8 cellular contexts compared by ENCODE assay signal in genomic region chr15:66505430-66505811, GRCh38. TPM values are rescaled to one million over a fixed set of nuclear protein-coding genes. Genes with fewer than 3 reads are reported as not detected.
DNase-seq lines count a peak whose midpoint lies in the region; ATAC-seq, FAIRE-seq and TF ChIP-seq lines count a peak whose summit lies in the region.

No MANE protein-coding gene starts in this region.

- peaks cover 39% of the 10 kb centered on the region for H3K4me1 ChIP-seq in OCI-LY1 (ENCODE audit: insufficient read depth, low read length, severe bottlenecking)
- peaks cover 0 to 6% (median 5%) of the 10 kb centered on the region in 4 experiments; a peak in 4 of 7 replicates for H3K4me1 ChIP-seq in H1 (replicated peaks in 1 of 4; ENCODE audit: control insufficient read depth in 3 of 4, insufficient read depth in 4 of 4, low read length in 3 of 4)

- no peak overlapping the region for H2AFZ ChIP-seq in OCI-LY1 (ENCODE audit: low read length)
- H2AFZ ChIP-seq in H1 (ENCODE audit: low read length), result peak overlapping the region; percentile 36; the same call in 1 of the 2 replicates

- H3K36me3 ChIP-seq in OCI-LY1 (ENCODE audit: insufficient read depth, low read length) (peaks cover 45% of the 10 kb centered on the region), H1 (ENCODE audit: control insufficient read depth in 2 of 4, insufficient read depth in 4 of 4, low read length in 3 of 4) (peaks cover 22 to 40% (median 29%) of the 10 kb centered on the region in 4 experiments)

- TF ChIP-seq RAD21 in H1 (IDR thresholded peaks at IDR 0.05 in 1 of 2, conservative IDR thresholded peaks at IDR 0.05 in 1 of 2; ENCODE audit: low read depth in 2 of 2, low read length in 2 of 2), result no peak

- peaks cover 47% of the 10 kb centered on the region for H3K79me2 ChIP-seq in OCI-LY1 (ENCODE audit: insufficient read depth, low read length)
- H3K79me2 ChIP-seq in H1 (ENCODE audit: control insufficient read depth in 1 of 2, insufficient read depth in 2 of 2, low read length in 2 of 2), result peaks cover 20 to 69% of the 10 kb centered on the region in 2 experiments

- peak overlapping the region; percentile 86; the same call in 1 of the 2 replicates for H3K18ac ChIP-seq in H1 (ENCODE audit: extremely low read depth, low read length)

- H4K91ac ChIP-seq in H1 (replicated peaks; ENCODE audit: insufficient read length, low read length), result no peak overlapping the region

- no peak overlapping the region for H2BK20ac ChIP-seq in H1 (ENCODE audit: low read length)

- H3K4me1 Mint-ChIP-seq in activated naive CD4-positive, alpha-beta T cell treated with anti-CD3 and anti-CD28 coated beads, Interleukin-2, amount 50 U/mL, for 24 hours, result peaks cover 47% of the 10 kb centered on the region

- H3K9me3 ChIP-seq in OCI-LY1 (ENCODE audit: low read length) (no peaks in the 10 kb centered on the region), H1 (ENCODE audit: insufficient read depth in 2 of 2, low read depth in 1 of 2, low read length in 1 of 2) (no peaks in the 10 kb centered on the region)

- H3K27ac ChIP-seq in OCI-LY1 (ENCODE audit: low read depth, low read length, poor library complexity, severe bottlenecking), result peak overlapping the region; percentile 86
- peak overlapping the region; percentile 93 for H3K27ac ChIP-seq in H1 (ENCODE audit: low read depth, low read length)

- H3K4me3 Mint-ChIP-seq in activated naive CD4-positive, alpha-beta T cell treated with anti-CD3 and anti-CD28 coated beads, Interleukin-2, amount 50 U/mL, for 24 hours, result peak overlapping the region; percentile 97

- no peak overlapping the region for H2BK120ac ChIP-seq in H1 (replicated peaks; ENCODE audit: low read depth, low read length)

- H3K27me3 Mint-ChIP-seq in activated naive CD4-positive, alpha-beta T cell treated with anti-CD3 and anti-CD28 coated beads, Interleukin-2, amount 50 U/mL, for 24 hours, result no peaks in the 10 kb centered on the region

- peak overlapping the region; percentile 100 for H3K27ac Mint-ChIP-seq in activated naive CD4-positive, alpha-beta T cell treated with anti-CD3 and anti-CD28 coated beads, Interleukin-2, amount 50 U/mL, for 24 hours

- H3K79me1 ChIP-seq in H1 (ENCODE audit: low read depth, low read length), result peaks cover 4% of the 10 kb centered on the region

- H4K20me1 ChIP-seq in OCI-LY1 (ENCODE audit: insufficient read depth, low read length) (no peaks in the 10 kb centered on the region), H1 (replicated peaks in 1 of 2; ENCODE audit: control insufficient read depth in 1 of 2, insufficient read depth in 2 of 2, low read length in 2 of 2) (peaks cover 0 to 4% of the 10 kb centered on the region in 2 experiments)

- peak; percentile 19 for ATAC-seq in omental fat pad (ENCODE audit: low FRiP score)
- no peak for ATAC-seq in GM18498 (IDR thresholded peaks at IDR 0.05; ENCODE audit: unreplicated experiment)

- POLR2A ChIA-PET in H1 (lab: Charles Lee; ENCODE audit: partially characterized antibody), result interaction anchor here (0.5 to 4.7 kb wide), 48 partner anchors 7 to 868 kb away, joined by 3 to 52 read pairs (median 4); partner anchors contain the start of genes LCTL, MAP2K1, MEGF11 and RAB11A

- CTCF ChIA-PET in H1 (lab: Charles Lee; ENCODE audit: partially characterized antibody), result interaction anchor here (1.0 to 2.0 kb wide), 3 partner anchors 12 to 347 kb away, joined by 3 to 5 read pairs (median 5); no protein-coding TSS in a partner anchor

- TF ChIP-seq CTCF in OCI-LY1 (IDR thresholded peaks at IDR 0.05; ENCODE audit: low read length), result no peak
- no peak for TF ChIP-seq CTCF in H1 (IDR thresholded peaks at IDR 0.05; ENCODE audit: control extremely low read depth in 1 of 3, insufficient read depth in 1 of 3, low read depth in 1 of 3, low read length in 3 of 3)
- no peak for TF ChIP-seq CTCF in omental fat pad (IDR thresholded peaks at IDR 0.05)

- H3F3A ChIP-seq in OCI-LY1 (ENCODE audit: insufficient read depth, low read length), result peaks cover 12% of the 10 kb centered on the region; the same call in 1 of the 2 replicates

- H3K4me2 ChIP-seq in OCI-LY1 (ENCODE audit: low read length) (peak overlapping the region; percentile 95), H1 (ENCODE audit: insufficient read depth in 1 of 2, low read depth in 2 of 2, low read length in 2 of 2) (peak overlapping the region; percentile 85 to 93)

- H4K5ac ChIP-seq in H1 (ENCODE audit: insufficient read length, low read depth, low read length), result peak overlapping the region; percentile 59

- no peak overlapping the region for H2AK5ac ChIP-seq in H1 (ENCODE audit: low read depth, low read length)

- WGBS in H1 (ENCODE audit: extremely low coverage in 1 of 2, insufficient coverage in 1 of 2, insufficient read length in 1 of 2, insufficient replicate concordance in 2 of 2, low coverage in 1 of 2, low lambda C conversion rate in 2 of 2, missing lambda C conversion rate in 1 of 2), 2 experiments, result 1% methylated on average over 13 of the region's 13 CpGs; no CpG with 5 or more reads in 1 of the 2 experiments

- H2BK12ac ChIP-seq in H1 (ENCODE audit: low read depth, low read length), result no peak overlapping the region

- H3K9me2 ChIP-seq in OCI-LY1 (ENCODE audit: low read depth, low read length), result no peaks in the 10 kb centered on the region

- H4K8ac ChIP-seq in H1 (ENCODE audit: extremely low read depth, insufficient read depth, low read length), result peak overlapping the region; percentile 60; the same call in 1 of the 2 replicates

- no peak overlapping the region for H2BK15ac ChIP-seq in H1 (ENCODE audit: low read length)

- H3K9ac ChIP-seq in OCI-LY1 (ENCODE audit: low read length), result peak overlapping the region; percentile 89
- peak overlapping the region; percentile 74 to 98 (median 84) for H3K9ac ChIP-seq in H1 (replicated peaks in 1 of 4; ENCODE audit: extremely low read depth in 1 of 4, low read depth in 3 of 4, low read length in 3 of 4)

- no peak overlapping the region for H3K4ac ChIP-seq in H1 (replicated peaks; ENCODE audit: insufficient read length, low read depth, low read length)

- no peak overlapping the region for H3K23ac ChIP-seq in H1 (ENCODE audit: insufficient read length)

- no peaks in the 10 kb centered on the region for H3K27me3 ChIP-seq in OCI-LY1 (ENCODE audit: insufficient read depth, low read length)
- H3K27me3 ChIP-seq in H1 (replicated peaks in 1 of 4; ENCODE audit: control insufficient read depth in 3 of 4, extremely low read depth in 1 of 4, insufficient read depth in 3 of 4, low read length in 3 of 4), result no peaks in the 10 kb centered on the region

- no peak overlapping the region for H3K56ac ChIP-seq in H1 (replicated peaks; ENCODE audit: insufficient read length, low read depth, low read length)

- no peak for TF ChIP-seq POLR2A in H1 (IDR thresholded peaks at IDR 0.05; ENCODE audit: control extremely low read depth in 1 of 2, low read depth in 2 of 2, low read length in 2 of 2)

- H3K14ac ChIP-seq in H1 (ENCODE audit: insufficient read length), result no peak overlapping the region

- H2BK5ac ChIP-seq in H1 (ENCODE audit: low read depth, low read length), result peak overlapping the region; percentile 76; the same call in 1 of the 2 replicates

- H3K36me3 Mint-ChIP-seq in activated naive CD4-positive, alpha-beta T cell treated with anti-CD3 and anti-CD28 coated beads, Interleukin-2, amount 50 U/mL, for 24 hours, result peaks cover 33% of the 10 kb centered on the region

- peaks cover 12% of the 10 kb centered on the region for H3K23me2 ChIP-seq in H1 (ENCODE audit: low read depth, low read length)

- no peak for FAIRE-seq in H1 (lab: Jason Lieb, UNC)
- FAIRE-seq in frontal cortex (lab: Jason Lieb, UNC), result no peak

- peak overlapping the region; percentile 96 for H3K4me3 ChIP-seq in OCI-LY1 (ENCODE audit: low read depth, low read length, poor library complexity, severe bottlenecking)
- H3K4me3 ChIP-seq in H1 (ENCODE audit: extremely low read depth in 1 of 4, insufficient read depth in 2 of 4, low read depth in 3 of 4, low read length in 4 of 4), result peak overlapping the region; percentile 95 to 100 (median 99)

- DNase-seq in activated naive CD4-positive, alpha-beta T cell treated with Interleukin-2 at 50 U/mL for 16 hours, result no peak
- no peak for DNase-seq in H1 (ENCODE audit: low read depth in 1 of 2, low spot score in 2 of 2)
- no peak for DNase-seq in omental fat pad (ENCODE audit: low spot score)
- DNase-seq in frontal cortex (ENCODE audit: low spot score in 2 of 2), result no peak
- DNase-seq in T-helper 9 cell, result no peak

- no peaks in the 10 kb centered on the region for H3K9me3 Mint-ChIP-seq in activated naive CD4-positive, alpha-beta T cell treated with anti-CD3 and anti-CD28 coated beads, Interleukin-2, amount 50 U/mL, for 24 hours

- no peak for TF ChIP-seq EP300 in H1 (IDR thresholded peaks at IDR 0.05; ENCODE audit: borderline replicate concordance in 1 of 2, low read depth in 2 of 2, low read length in 2 of 2)

RNA-seq across cellular contexts. Expression of gene ZWILCH, which starts 0.3 kb away (rescaled TPM):
- 61.5 and 62.8 TPM in 2 replicates for total RNA-seq in H1 (2021; fragmentation: NEBNext Ultra II Directional; extraction: Animal tissue kit (Norgen Biotek cat#: 25700))
- polyA plus RNA-seq in H1 (2011; rRNA removed), result 8.8 and 18.1 TPM in 2 replicates
- polyA plus RNA-seq in H1 (2011; cell fraction: cytosol; rRNA removed), result 27.2 TPM
- 17.6 TPM for polyA plus RNA-seq in H1 (2011; cell fraction: nucleus; rRNA removed)
- polyA plus RNA-seq in H1 (2012, experiment 1 of 2), result 27.6 to 50.8 TPM (median 33.3 TPM) in 4 replicates
- polyA plus RNA-seq in H1 (2012, experiment 2 of 2), result 2.3 TPM
- 40.7 TPM for polyA plus RNA-seq in H1 (2013, experiment 1 of 2)
- 37.0 TPM for polyA plus RNA-seq in H1 (2013, experiment 2 of 2)
- polyA minus RNA-seq in H1 (2011; rRNA and poly(A)+ RNA removed), result 44.8 and 75.5 TPM in 2 replicates
- 25.5 TPM for polyA minus RNA-seq in H1 (2011; cell fraction: cytosol; rRNA and poly(A)+ RNA removed)
- polyA minus RNA-seq in H1 (2011; cell fraction: nucleus; rRNA and poly(A)+ RNA removed), result 36.3 TPM
- total RNA-seq in omental fat pad (1 to 10 TPM; 2.5 to 4.8 (median 3.8) TPM), frontal cortex (43.6 TPM)

RNA-seq across cellular contexts. Expression of gene RPL4, which starts 0.8 kb away (rescaled TPM):
- total RNA-seq in H1 (2021; fragmentation: NEBNext Ultra II Directional; extraction: Animal tissue kit (Norgen Biotek cat#: 25700)), result 3,886 and 3,950 TPM in 2 replicates
- polyA plus RNA-seq in H1 (2011; rRNA removed), result 3,376 and 3,973 TPM in 2 replicates
- polyA plus RNA-seq in H1 (2011; cell fraction: cytosol; rRNA removed), result 4,765 TPM
- polyA plus RNA-seq in H1 (2011; cell fraction: nucleus; rRNA removed), result 8,529 TPM
- 4,272 to 4,889 TPM (median 4,608 TPM) in 4 replicates for polyA plus RNA-seq in H1 (2012, experiment 1 of 2)
- 1,896 TPM for polyA plus RNA-seq in H1 (2012, experiment 2 of 2)
- 2,531 TPM for polyA plus RNA-seq in H1 (2013, experiment 1 of 2)
- 2,570 TPM for polyA plus RNA-seq in H1 (2013, experiment 2 of 2)
- 4,358 and 5,287 TPM in 2 replicates for polyA minus RNA-seq in H1 (2011; rRNA and poly(A)+ RNA removed)
- polyA minus RNA-seq in H1 (2011; cell fraction: cytosol; rRNA and poly(A)+ RNA removed), result 1,442 TPM
- 2,653 TPM for polyA minus RNA-seq in H1 (2011; cell fraction: nucleus; rRNA and poly(A)+ RNA removed)
- total RNA-seq in omental fat pad (1,000 to 10,000 TPM; 2,591 to 3,358 (median 3,050) TPM), frontal cortex (1,621 TPM)

RNA-seq across cellular contexts. Expression of gene SNAPC5, which starts 7.9 kb away (rescaled TPM):
- 21.5 and 23.1 TPM in 2 replicates for total RNA-seq in H1 (2021; fragmentation: NEBNext Ultra II Directional; extraction: Animal tissue kit (Norgen Biotek cat#: 25700))
- polyA plus RNA-seq in H1 (2011; rRNA removed), result 12.1 and 18.7 TPM in 2 replicates
- 36.8 TPM for polyA plus RNA-seq in H1 (2011; cell fraction: cytosol; rRNA removed)
- polyA plus RNA-seq in H1 (2011; cell fraction: nucleus; rRNA removed), result 11.4 TPM
- 30.1 to 31.9 TPM (median 30.6 TPM) in 4 replicates for polyA plus RNA-seq in H1 (2012, experiment 1 of 2)
- 6.8 TPM for polyA plus RNA-seq in H1 (2012, experiment 2 of 2)
- polyA plus RNA-seq in H1 (2013, experiment 1 of 2), result 18.5 TPM
- 17.6 TPM for polyA plus RNA-seq in H1 (2013, experiment 2 of 2)
- polyA minus RNA-seq in H1 (2011; rRNA and poly(A)+ RNA removed), result 20.1 and 21.1 TPM in 2 replicates
- 6.3 TPM for polyA minus RNA-seq in H1 (2011; cell fraction: cytosol; rRNA and poly(A)+ RNA removed)
- 14.0 TPM for polyA minus RNA-seq in H1 (2011; cell fraction: nucleus; rRNA and poly(A)+ RNA removed)
- total RNA-seq in omental fat pad (10 to 100 TPM; 22.0 to 35.8 (median 26.4) TPM), frontal cortex (9.4 TPM)
